In genomic region chr2:228318218-228318617, GRCh38 we compare ENCODE assay signal across 9 cellular contexts.
A peak's percentile ranks its signal among the peaks of the same experiment; 100 is the strongest.
DNase-seq lines count a peak whose midpoint lies in the region; ATAC-seq and TF ChIP-seq lines count a peak whose summit lies in the region.
"Had no signal": no experiment of that assay in that cellular context is flagged by ENCODE, and none has a peak within 500 bp of the region (broad histone marks: within the 10 kb centered on the region; RNA-seq: fewer than 3 reads in every experiment).

No MANE protein-coding gene starts in this region.

- no peak overlapping the region for H3K4me3 Mint-ChIP-seq in naive thymus-derived CD8-positive, alpha-beta T cell
- H3K4me3 Mint-ChIP-seq: IgD-negative memory B cell had no signal

- H3K4me3 ChIP-seq in Jurkat, Clone E6-1 (ENCODE audit: low read length) = no peak overlapping the region
- H3K4me3 ChIP-seq in right lobe of liver = no peak overlapping the region

- H3K4me1 ChIP-seq in right lobe of liver = no peaks in the 10 kb centered on the region

- H3K36me3 ChIP-seq in right lobe of liver = no peaks in the 10 kb centered on the region

- H3K27me3 ChIP-seq in right lobe of liver = no peaks in the 10 kb centered on the region

- H3K9me3 ChIP-seq in right lobe of liver = no peaks in the 10 kb centered on the region

- ATAC-seq in right lobe of liver = peak in 3 of 4 donors; percentile 28 to 65 (median 43)
- no peak for ATAC-seq in HG02870 (IDR thresholded peaks at IDR 0.05; ENCODE audit: unreplicated experiment)
- ATAC-seq in naive thymus-derived CD8-positive, alpha-beta T cell = no peak
- ATAC-seq in HG03025 (IDR thresholded peaks at IDR 0.05; ENCODE audit: low FRiP score, unreplicated experiment) = no peak

- DNase-seq in ELF-1 (ENCODE audit: low read depth, low spot score) (peak; percentile 55), right lobe of liver (peak in 1 of 3 donors; percentile 28)
- peak; percentile 9 for DNase-seq in Jurkat, Clone E6-1 (ENCODE audit: low read depth, low spot score)
- no peak for DNase-seq in activated effector memory CD4-positive, alpha-beta T cell treated with Interleukin-2 at 50 U/mL for 16 hours
- DNase-seq in naive thymus-derived CD8-positive, alpha-beta T cell = no peak

- peak; percentile 78 for TF ChIP-seq CTCF in VCaP (conservative IDR thresholded peaks at IDR 0.05)
- TF ChIP-seq CTCF in right lobe of liver (IDR thresholded peaks at IDR 0.05) = peak in 3 of 4 donors; percentile 29 to 40 (median 30)

- peaks cover 0 to 10% (median 1%) of the 10 kb centered on the region in 9 donors for H3K9me3 Mint-ChIP-seq in naive thymus-derived CD8-positive, alpha-beta T cell

- intact Hi-C loops in right lobe of liver (cut with DNase I) = no loop called here

- H3K4me1 Mint-ChIP-seq in naive thymus-derived CD8-positive, alpha-beta T cell = no peaks in the 10 kb centered on the region
- H3K4me1 Mint-ChIP-seq: IgD-negative memory B cell had no signal

- no peak for TF ChIP-seq POLR2A in right lobe of liver (IDR thresholded peaks at IDR 0.05)

- 0% methylated on average over 1 of the region's 1 CpG for WGBS in right lobe of liver (ENCODE audit: insufficient coverage, low coverage, low lambda C conversion rate, missing lambda C conversion rate)

- H3K27ac Mint-ChIP-seq in naive thymus-derived CD8-positive, alpha-beta T cell = no peak overlapping the region
- H3K27ac Mint-ChIP-seq: IgD-negative memory B cell had no signal

- no peaks in the 10 kb centered on the region for H3K36me3 Mint-ChIP-seq in naive thymus-derived CD8-positive, alpha-beta T cell
- H3K36me3 Mint-ChIP-seq: IgD-negative memory B cell had no signal

- POLR2A ChIA-PET in naive thymus-derived CD8-positive, alpha-beta T cell (lab: Charles Lee) = no interaction called here

- H3K27ac ChIP-seq in VCaP (no peak overlapping the region), right lobe of liver (no peak overlapping the region)

- peaks cover 0 to 3% (median 0%) of the 10 kb centered on the region in 5 donors for H3K27me3 Mint-ChIP-seq in naive thymus-derived CD8-positive, alpha-beta T cell
- H3K27me3 Mint-ChIP-seq: IgD-negative memory B cell had no signal

Comparison
In these comparisons a context has a peak if more than half of its experiments do, and no peak if none do; other contexts are left out.
1. DNase-seq: peak in ELF-1 (single experiment) and Jurkat, Clone E6-1 (single experiment); none in activated effector memory CD4-positive, alpha-beta T cell treated with Interleukin-2 at 50 U/mL for 16 hours (single experiment) and naive thymus-derived CD8-positive, alpha-beta T cell (0 of 10).
2. ATAC-seq: peak in right lobe of liver (3 of 4); none in HG02870 (single experiment), naive thymus-derived CD8-positive, alpha-beta T cell (0 of 2) and HG03025 (single experiment).